In genomic region chr6:109892451-109893435, GRCh38 we compare ENCODE assay signal across 10 cellular contexts.
DNase-seq lines count a peak whose midpoint lies in the region; ATAC-seq and TF ChIP-seq lines count a peak whose summit lies in the region.
"Had no signal": no experiment of that assay in that cellular context is flagged by ENCODE, and none has a peak within 500 bp of the region (broad histone marks: within the 10 kb centered on the region; RNA-seq: fewer than 3 reads in every experiment).

No MANE protein-coding gene starts in this region.

- H3K9me3 ChIP-seq in RWPE2 (ENCODE audit: severe bottlenecking): no peaks in the 10 kb centered on the region
- H3K9me3 ChIP-seq in testis: no peaks in the 10 kb centered on the region

- DNase-seq in RWPE2 (ENCODE audit: low spot score) (no peak), iPS-NIHi11 (ENCODE audit: low spot score) (peak; percentile 66), testis (peak; percentile 27), amniotic stem cell (lab: John Stamatoyannopoulos, UW) (no peak), NCI-H128 (lab: John Stamatoyannopoulos, UW; ENCODE audit: unreplicated experiment) (no peak), posterior cingulate gyrus (no peak), midbrain (lab: John Stamatoyannopoulos, UW) (no peak)
- DNase-seq: activated naive CD8-positive, alpha-beta T cell treated with anti-CD3 and anti-CD28 coated beads, Interleukin-2, amount 10 ng/mL, durations not matched to agents 7 days and 5 days had no signal

- TF ChIP-seq EP300 in Ishikawa (IDR thresholded peaks at IDR 0.05; ENCODE audit: borderline replicate concordance): peak; percentile 76

- 70 to 71% methylated on average over 10 to 11 of the region's 11 CpGs for whole genome bisulfite sequencing in testis, 2 donors

- no peaks in the 10 kb centered on the region for H3K27me3 ChIP-seq in RWPE2 (ENCODE audit: insufficient read depth, poor library complexity, severe bottlenecking)
- H3K27me3 ChIP-seq in testis: no peaks in the 10 kb centered on the region

- H3K36me3 ChIP-seq in RWPE2 (ENCODE audit: low read depth): no peaks in the 10 kb centered on the region
- no peaks in the 10 kb centered on the region for H3K36me3 ChIP-seq in testis (ENCODE audit: low read depth, missing control alignments)

- peak; percentile 31 for TF ChIP-seq CTCF in RWPE2 (IDR thresholded peaks at IDR 0.05; ENCODE audit: poor library complexity, severe bottlenecking)
- no peak for TF ChIP-seq CTCF in testis (IDR thresholded peaks at IDR 0.05)

- H3K27ac ChIP-seq in RWPE2 (ENCODE audit: poor library complexity, severe bottlenecking) (peak overlapping the region; percentile 20), testis (peak overlapping the region in 1 of 2 donors; percentile 36)

- intact Hi-C loops in testis (cut with DNase I; ENCODE audit: low total_unique reads): no loop called here
- intact Hi-C loops in posterior cingulate gyrus (cut with DNase I): no loop called here

- ATAC-seq in RWPE2 (ENCODE audit: low read depth): peak; percentile 90
- ATAC-seq: activated CD4-positive, CD25-positive, alpha-beta regulatory T cell treated with anti-CD3 and anti-CD28 coated beads, Interleukin-2, amount 50 U/mL, for 24 hours had no signal

- H3K4me1 ChIP-seq in RWPE2 (ENCODE audit: insufficient read depth, poor library complexity, severe bottlenecking): peaks cover 10% of the 10 kb centered on the region
- H3K4me1 ChIP-seq in testis: peaks cover 3% of the 10 kb centered on the region

- TF ChIP-seq POLR2A in testis (IDR thresholded peaks at IDR 0.05): no peak

- TF ChIP-seq RAD21 in Ishikawa (IDR thresholded peaks at IDR 0.05; ENCODE audit: low read depth): peak; percentile 50

- no peak overlapping the region for H3K4me3 ChIP-seq in RWPE2 (ENCODE audit: severe bottlenecking)
- H3K4me3 ChIP-seq in testis: no peak overlapping the region

TF ChIP-seq in Ishikawa, 13 proteins besides CTCF, POLR2A, EP300 and RAD21:
- TF ChIP-seq CEBPB (IDR thresholded peaks at IDR 0.05): peak; percentile 42; the same call in 1 of the 2 replicates
- peak; percentile 44; the same call in 1 of the 2 replicates for TF ChIP-seq TEAD4 (IDR thresholded peaks at IDR 0.05)
- TF ChIP-seq CREB1 (IDR thresholded peaks at IDR 0.05; ENCODE audit: low read depth): no peak
- no peak for TF ChIP-seq EGR1 (IDR thresholded peaks at IDR 0.05)
- peak; percentile 65; the same call in 1 of the 2 replicates for TF ChIP-seq YY1 (IDR thresholded peaks at IDR 0.05; ENCODE audit: low read depth)
- TF ChIP-seq NFIC (IDR thresholded peaks at IDR 0.05): peak; percentile 70
- no peak for TF ChIP-seq REST (IDR thresholded peaks at IDR 0.05; ENCODE audit: low read depth)
- peak; percentile 51; the same call in 1 of the 2 replicates for TF ChIP-seq FOXM1 (IDR thresholded peaks at IDR 0.05; ENCODE audit: borderline replicate concordance, low read depth)
- no peak for TF ChIP-seq TAF1 (IDR thresholded peaks at IDR 0.05; ENCODE audit: low read depth)
- TF ChIP-seq USF1 (IDR thresholded peaks at IDR 0.05): peak; percentile 53
- 0 out of 2 replicates have a peak, but pooled peaks have one; percentile 55 for TF ChIP-seq ZBTB7A (IDR thresholded peaks at IDR 0.05; ENCODE audit: low read depth)
- peak; percentile 79 for TF ChIP-seq TCF12 (IDR thresholded peaks at IDR 0.05; ENCODE audit: low read depth)
- peak; percentile 54; the same call in 1 of the 2 replicates for TF ChIP-seq MAX (IDR thresholded peaks at IDR 0.05)

Comparison
In these comparisons a context has a peak if more than half of its experiments do, and no peak if none do; other contexts are left out.
1. DNase-seq: peak in iPS-NIHi11 (single experiment) and testis (single experiment); none in RWPE2 (single experiment), amniotic stem cell (single experiment), NCI-H128 (single experiment), posterior cingulate gyrus (0 of 10) and midbrain (single experiment).